Comparison of ENCODE assay signal across 14 cellular contexts in the genomic region with DNA sequence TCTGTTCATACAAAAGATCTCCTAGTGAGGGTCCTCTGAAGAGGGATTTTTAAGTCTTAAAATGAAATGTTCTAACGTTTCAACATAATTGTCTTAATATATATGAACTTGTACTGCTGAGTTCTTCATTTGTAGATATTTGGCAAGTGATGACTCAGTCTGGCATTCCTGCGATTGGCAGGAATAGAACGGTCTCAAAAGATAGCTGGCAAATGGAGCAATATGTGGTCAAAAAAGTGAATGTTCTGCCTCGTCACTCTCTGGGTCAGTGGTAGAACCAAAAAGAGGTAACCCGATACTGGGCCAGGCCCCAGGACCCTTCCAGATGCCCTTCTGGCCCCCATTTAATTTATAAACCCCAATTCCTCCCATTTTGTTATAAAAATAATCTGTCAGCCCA. TPM values are rescaled to one million over a fixed set of nuclear protein-coding genes. Genes with fewer than 3 reads are reported as not detected.
A peak's percentile ranks its signal among the peaks of the same experiment; 100 is the strongest.
DNase-seq lines count a peak whose midpoint lies in the region; ATAC-seq, FAIRE-seq and TF ChIP-seq lines count a peak whose summit lies in the region.
"Had no signal": no experiment of that assay in that cellular context is flagged by ENCODE, and none has a peak within 500 bp of the region (broad histone marks: within the 10 kb centered on the region; RNA-seq: fewer than 3 reads in every experiment).

No MANE protein-coding gene starts in this region.

- H3K4me3 ChIP-seq in bronchial epithelial cell (ENCODE audit: low read depth, low read length), result no peak overlapping the region

- POLR2A ChIA-PET in activated CD4-positive, alpha-beta memory T cell treated with anti-CD3 and anti-CD28 coated beads, Interleukin-2, amount 10 ng/mL, durations not matched to agents 7 days and 5 days (lab: Charles Lee), result no interaction called here

- no peaks in the 10 kb centered on the region for H3K4me1 Mint-ChIP-seq in activated CD4-positive, alpha-beta memory T cell treated with anti-CD3 and anti-CD28 coated beads, Interleukin-2, amount 10 ng/mL, durations not matched to agents 7 days and 5 days

- H3K36me3 ChIP-seq in bronchial epithelial cell (ENCODE audit: control insufficient read depth, insufficient read depth, low read length), result no peaks in the 10 kb centered on the region

- peak; percentile 74 for DNase-seq in ELR (ENCODE audit: low read depth)
- DNase-seq in NOMO-1 treated with DMSO at 0.1 percent for 48 hours (lab: John Stamatoyannopoulos, UW; ENCODE audit: unreplicated experiment), result peak; percentile 75
- DNase-seq in bronchial epithelial cell (ENCODE audit: low read depth), result peak; percentile 83
- DNase-seq in non-pigmented ciliary epithelial cell (ENCODE audit: low read depth), result peak; percentile 26
- no peak for DNase-seq in activated CD4-positive, alpha-beta memory T cell treated with anti-CD3 and anti-CD28 coated beads, Interleukin-2, amount 10 ng/mL, durations not matched to agents 7 days and 5 days
- DNase-seq: CD8-positive, alpha-beta T cell; Karpas-422; NCI-H524 treated with DMSO at 0.1 percent for 48 hours; retina; T-helper 17 cell had no signal

- H3K27ac Mint-ChIP-seq in activated CD4-positive, alpha-beta memory T cell treated with anti-CD3 and anti-CD28 coated beads, Interleukin-2, amount 10 ng/mL, durations not matched to agents 7 days and 5 days, result no peak overlapping the region
- H3K27ac Mint-ChIP-seq: CD8-positive, alpha-beta T cell; memory B cell; T-helper 17 cell had no signal

- H3K36me3 Mint-ChIP-seq in activated CD4-positive, alpha-beta memory T cell treated with anti-CD3 and anti-CD28 coated beads, Interleukin-2, amount 10 ng/mL, durations not matched to agents 7 days and 5 days (ENCODE audit: low read depth), result no peaks in the 10 kb centered on the region
- H3K36me3 Mint-ChIP-seq: CD8-positive, alpha-beta T cell; memory B cell had no signal

- TF ChIP-seq CTCF in bronchial epithelial cell (IDR thresholded peaks at IDR 0.05; ENCODE audit: insufficient read depth, low read length, severe bottlenecking), result no peak

- no peaks in the 10 kb centered on the region for H3K27me3 ChIP-seq in bronchial epithelial cell (ENCODE audit: control insufficient read depth, insufficient read depth, low read length)

- H3K9me3 Mint-ChIP-seq in activated CD4-positive, alpha-beta memory T cell treated with anti-CD3 and anti-CD28 coated beads, Interleukin-2, amount 10 ng/mL, durations not matched to agents 7 days and 5 days, result no peaks in the 10 kb centered on the region
- H3K9me3 Mint-ChIP-seq: CD8-positive, alpha-beta T cell; memory B cell had no signal

- ATAC-seq in GM21423 (IDR thresholded peaks at IDR 0.05; ENCODE audit: unreplicated experiment) (no peak), HG02571 (IDR thresholded peaks at IDR 0.05; ENCODE audit: unreplicated experiment) (no peak), HG03354 (IDR thresholded peaks at IDR 0.05; ENCODE audit: poor library complexity, severe bottlenecking, unreplicated experiment) (no peak)
- ATAC-seq: CD8-positive, alpha-beta T cell; T-helper 17 cell had no signal

- no peak for FAIRE-seq in bronchial epithelial cell (lab: Jason Lieb, UNC)

- CTCF ChIA-PET in activated CD4-positive, alpha-beta memory T cell treated with anti-CD3 and anti-CD28 coated beads, Interleukin-2, amount 10 ng/mL, durations not matched to agents 7 days and 5 days (lab: Charles Lee), result no interaction called here

- H3K27me3 Mint-ChIP-seq in activated CD4-positive, alpha-beta memory T cell treated with anti-CD3 and anti-CD28 coated beads, Interleukin-2, amount 10 ng/mL, durations not matched to agents 7 days and 5 days, result peaks cover 22% of the 10 kb centered on the region

- H3K4me3 Mint-ChIP-seq in activated CD4-positive, alpha-beta memory T cell treated with anti-CD3 and anti-CD28 coated beads, Interleukin-2, amount 10 ng/mL, durations not matched to agents 7 days and 5 days, result no peak overlapping the region
- H3K4me3 Mint-ChIP-seq: CD8-positive, alpha-beta T cell; memory B cell; T-helper 17 cell had no signal

RNA-seq across cellular contexts. Expression of a gene that starts 39.2 kb away (rescaled TPM):
- not detected in 2 replicates for total RNA-seq in bronchial epithelial cell
- total RNA-seq in activated CD4-positive, alpha-beta memory T cell treated with anti-CD3 and anti-CD28 coated beads, Interleukin-2, amount 10 ng/mL, durations not matched to agents 7 days and 5 days, result not detected
- total RNA-seq: CD8-positive, alpha-beta T cell had no signal
